In the genomic region with DNA sequence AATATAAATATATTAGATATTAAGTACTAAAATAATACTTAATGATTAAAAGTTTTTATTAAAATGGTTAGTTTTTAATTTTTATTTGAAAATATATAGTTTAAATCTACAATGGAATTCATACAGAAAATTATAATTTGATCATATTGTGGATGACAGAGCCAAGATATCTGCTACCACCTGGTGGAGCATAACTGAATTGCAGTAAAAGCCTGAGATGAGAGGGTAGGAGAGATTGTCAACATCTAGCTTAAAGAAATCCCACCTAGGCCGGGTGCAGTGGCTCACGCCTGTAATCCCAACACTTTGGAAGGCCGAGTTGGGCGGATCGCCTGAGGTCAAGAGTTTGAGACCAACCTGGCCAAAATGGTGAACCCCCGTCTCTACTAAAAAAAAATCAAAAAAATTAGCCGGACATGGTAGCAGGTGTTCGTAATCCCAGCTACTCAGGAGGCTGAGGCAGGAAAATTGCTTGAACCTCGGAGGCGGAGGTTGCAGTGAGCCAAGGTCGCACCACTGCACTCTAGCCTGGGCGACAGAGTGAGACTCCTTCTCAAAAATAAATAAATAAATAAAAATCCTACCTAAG, we compare ENCODE assay signal across 9 cellular contexts. TPM values are rescaled to one million over a fixed set of nuclear protein-coding genes. Genes with fewer than 3 reads are reported as not detected.
A peak's percentile ranks its signal among the peaks of the same experiment; 100 is the strongest.
DNase-seq lines count a peak whose midpoint lies in the region; ATAC-seq and TF ChIP-seq lines count a peak whose summit lies in the region.
"Had no signal": no experiment of that assay in that cellular context is flagged by ENCODE, and none has a peak within 500 bp of the region (broad histone marks: within the 10 kb centered on the region; RNA-seq: fewer than 3 reads in every experiment).

No MANE protein-coding gene starts in this region.

- WGBS in SK-N-SH (ENCODE audit: low lambda C conversion rate), result 56% methylated on average over 12 of the region's 12 CpGs
- WGBS in lung, 2 donors, result 87 to 89% methylated on average over 12 of the region's 12 CpGs

- ATAC-seq in SK-N-SH treated with all-trans-retinoic acid at 6 μM for 48 hours (no peak), lung (ENCODE audit: insufficient read depth, low FRiP score) (no peak), GM19452 (IDR thresholded peaks at IDR 0.05; ENCODE audit: unreplicated experiment) (no peak)

- peak; percentile 52 for TF ChIP-seq CTCF in SK-N-SH (IDR thresholded peaks at IDR 0.05)
- TF ChIP-seq CTCF in lung (IDR thresholded peaks at IDR 0.05; ENCODE audit: control extremely low read depth, extremely low read depth), result peak; percentile 30

- no peak overlapping the region for H3K27ac ChIP-seq in SK-N-SH (ENCODE audit: low read depth in 2 of 2, low read length in 1 of 2)
- no peak overlapping the region for H3K27ac ChIP-seq in lung (ENCODE audit: low read depth in 1 of 2, low read length in 1 of 2)

- H3K9me2 ChIP-seq in SK-N-SH, result no peaks in the 10 kb centered on the region

- CTCF ChIA-PET in SK-N-SH (lab: Yijun Ruan, JAX), result interaction anchor here (0.7 to 1.3 kb wide), 2 partner anchors 13 to 23 kb away, joined by 3 to 5 read pairs; no protein-coding TSS in a partner anchor

- H3F3A ChIP-seq in SK-N-SH (replicated peaks; ENCODE audit: insufficient read depth), result no peaks in the 10 kb centered on the region

- H3K9ac ChIP-seq in SK-N-SH, result no peak overlapping the region

- H3K4me1 ChIP-seq in SK-N-SH (ENCODE audit: control insufficient read depth in 1 of 2, insufficient read depth in 2 of 2, low read depth in 1 of 2, low read length in 1 of 2), result no peaks in the 10 kb centered on the region; a peak in 1 of 4 replicates
- H3K4me1 ChIP-seq in lung (ENCODE audit: control insufficient read depth in 2 of 2, insufficient read depth in 2 of 2, low read length in 2 of 2), result no peaks in the 10 kb centered on the region

- TF ChIP-seq EP300 in SK-N-SH (IDR thresholded peaks at IDR 0.05; ENCODE audit: borderline replicate concordance in 1 of 2, low read depth in 1 of 2, low read length in 1 of 2), result no peak

- DNase-seq in SK-N-SH (peak; percentile 24), NCI-H526 (lab: John Stamatoyannopoulos, UW) (peak; percentile 35 to 69), astrocyte of the hippocampus (ENCODE audit: low read depth, low spot score) (peak; percentile 17), lung (ENCODE audit: low spot score) (no peak), cortex of kidney (lab: John Stamatoyannopoulos, UW) (no peak), hippocampal formation (lab: John Stamatoyannopoulos, UW) (no peak)
- DNase-seq: activated naive CD8-positive, alpha-beta T cell treated with anti-CD3 and anti-CD28 coated beads, Interleukin-2, amount 10 ng/mL, durations not matched to agents 7 days and 5 days had no signal

- no peak overlapping the region for H2AFZ ChIP-seq in SK-N-SH (ENCODE audit: low read depth)

- no peaks in the 10 kb centered on the region for H4K20me1 ChIP-seq in SK-N-SH (ENCODE audit: insufficient read depth)

- no peaks in the 10 kb centered on the region for H3K36me3 ChIP-seq in SK-N-SH (replicated peaks in 1 of 2; ENCODE audit: control insufficient read depth in 1 of 2, insufficient read depth in 2 of 2, low read length in 1 of 2)
- H3K36me3 ChIP-seq in lung (ENCODE audit: control insufficient read depth in 2 of 2, insufficient read depth in 2 of 2, low read length in 2 of 2), result no peaks in the 10 kb centered on the region

- H3K27me3 ChIP-seq in SK-N-SH (ENCODE audit: insufficient read depth) (no peaks in the 10 kb centered on the region), lung (ENCODE audit: control insufficient read depth, insufficient read depth) (no peaks in the 10 kb centered on the region)

- H3K79me2 ChIP-seq in SK-N-SH (ENCODE audit: insufficient read depth), result no peaks in the 10 kb centered on the region

- no peak overlapping the region for H3K4me3 ChIP-seq in SK-N-SH (ENCODE audit: low read depth in 2 of 2, low read length in 1 of 2)
- H3K4me3 ChIP-seq in lung, result no peak overlapping the region

- POLR2A ChIA-PET in SK-N-SH (lab: Yijun Ruan, JAX), result no interaction called here

- no peaks in the 10 kb centered on the region; the same call in 1 of the 2 replicates for H3K9me3 ChIP-seq in SK-N-SH
- H3K9me3 ChIP-seq in lung (ENCODE audit: control insufficient read depth in 2 of 2, insufficient read depth in 1 of 2, low read length in 1 of 2), result peaks cover 2 to 4% of the 10 kb centered on the region in 2 donors

- H3K4me2 ChIP-seq in SK-N-SH, result no peak overlapping the region

- peak; percentile 47; the same call in 1 of the 2 replicates for TF ChIP-seq RAD21 in SK-N-SH (IDR thresholded peaks at IDR 0.05; ENCODE audit: low read length)

TF ChIP-seq in SK-N-SH, 30 proteins besides CTCF, POLR2A, EP300 and RAD21 (continues in another document):
- TF ChIP-seq, protein P1, sequence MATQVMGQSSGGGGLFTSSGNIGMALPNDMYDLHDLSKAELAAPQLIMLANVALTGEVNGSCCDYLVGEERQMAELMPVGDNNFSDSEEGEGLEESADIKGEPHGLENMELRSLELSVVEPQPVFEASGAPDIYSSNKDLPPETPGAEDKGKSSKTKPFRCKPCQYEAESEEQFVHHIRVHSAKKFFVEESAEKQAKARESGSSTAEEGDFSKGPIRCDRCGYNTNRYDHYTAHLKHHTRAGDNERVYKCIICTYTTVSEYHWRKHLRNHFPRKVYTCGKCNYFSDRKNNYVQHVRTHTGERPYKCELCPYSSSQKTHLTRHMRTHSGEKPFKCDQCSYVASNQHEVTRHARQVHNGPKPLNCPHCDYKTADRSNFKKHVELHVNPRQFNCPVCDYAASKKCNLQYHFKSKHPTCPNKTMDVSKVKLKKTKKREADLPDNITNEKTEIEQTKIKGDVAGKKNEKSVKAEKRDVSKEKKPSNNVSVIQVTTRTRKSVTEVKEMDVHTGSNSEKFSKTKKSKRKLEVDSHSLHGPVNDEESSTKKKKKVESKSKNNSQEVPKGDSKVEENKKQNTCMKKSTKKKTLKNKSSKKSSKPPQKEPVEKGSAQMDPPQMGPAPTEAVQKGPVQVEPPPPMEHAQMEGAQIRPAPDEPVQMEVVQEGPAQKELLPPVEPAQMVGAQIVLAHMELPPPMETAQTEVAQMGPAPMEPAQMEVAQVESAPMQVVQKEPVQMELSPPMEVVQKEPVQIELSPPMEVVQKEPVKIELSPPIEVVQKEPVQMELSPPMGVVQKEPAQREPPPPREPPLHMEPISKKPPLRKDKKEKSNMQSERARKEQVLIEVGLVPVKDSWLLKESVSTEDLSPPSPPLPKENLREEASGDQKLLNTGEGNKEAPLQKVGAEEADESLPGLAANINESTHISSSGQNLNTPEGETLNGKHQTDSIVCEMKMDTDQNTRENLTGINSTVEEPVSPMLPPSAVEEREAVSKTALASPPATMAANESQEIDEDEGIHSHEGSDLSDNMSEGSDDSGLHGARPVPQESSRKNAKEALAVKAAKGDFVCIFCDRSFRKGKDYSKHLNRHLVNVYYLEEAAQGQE (IDR thresholded peaks at IDR 0.05; ENCODE audit: low read depth, low read length), result no peak
- TF ChIP-seq TCF12 (IDR thresholded peaks at IDR 0.05), result no peak
- TF ChIP-seq SIN3A (IDR thresholded peaks at IDR 0.05; ENCODE audit: borderline replicate concordance, low read depth, low read length), result no peak

TF ChIP-seq in SK-N-SH treated with all-trans-retinoic acid at 6 μM for 48 hours, 23 proteins besides CTCF, POLR2A, EP300 and RAD21:
- TF ChIP-seq, protein P2, sequence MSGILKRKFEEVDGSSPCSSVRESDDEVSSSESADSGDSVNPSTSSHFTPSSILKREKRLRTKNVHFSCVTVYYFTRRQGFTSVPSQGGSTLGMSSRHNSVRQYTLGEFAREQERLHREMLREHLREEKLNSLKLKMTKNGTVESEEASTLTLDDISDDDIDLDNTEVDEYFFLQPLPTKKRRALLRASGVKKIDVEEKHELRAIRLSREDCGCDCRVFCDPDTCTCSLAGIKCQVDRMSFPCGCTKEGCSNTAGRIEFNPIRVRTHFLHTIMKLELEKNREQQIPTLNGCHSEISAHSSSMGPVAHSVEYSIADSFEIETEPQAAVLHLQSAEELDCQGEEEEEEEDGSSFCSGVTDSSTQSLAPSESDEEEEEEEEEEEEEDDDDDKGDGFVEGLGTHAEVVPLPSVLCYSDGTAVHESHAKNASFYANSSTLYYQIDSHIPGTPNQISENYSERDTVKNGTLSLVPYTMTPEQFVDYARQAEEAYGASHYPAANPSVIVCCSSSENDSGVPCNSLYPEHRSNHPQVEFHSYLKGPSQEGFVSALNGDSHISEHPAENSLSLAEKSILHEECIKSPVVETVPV (CRISPR knock-in tag; IDR thresholded peaks at IDR 0.05), result no peak
- TF ChIP-seq TCF4 (CRISPR knock-in tag; IDR thresholded peaks at IDR 0.05; ENCODE audit: borderline replicate concordance) (no peak), ZC3H10 (CRISPR knock-in tag; IDR thresholded peaks at IDR 0.05) (no peak), SNAI2 (CRISPR knock-in tag; IDR thresholded peaks at IDR 0.05) (no peak), ISL1 (CRISPR knock-in tag; IDR thresholded peaks at IDR 0.05) (no peak), RARB (CRISPR knock-in tag; IDR thresholded peaks at IDR 0.05) (no peak), ZNF8 (CRISPR knock-in tag; IDR thresholded peaks at IDR 0.05) (no peak), ARNTL (CRISPR knock-in tag; IDR thresholded peaks at IDR 0.05; ENCODE audit: borderline replicate concordance, low read depth) (no peak), CSDC2 (CRISPR knock-in tag; IDR thresholded peaks at IDR 0.05) (no peak), BACH2 (CRISPR knock-in tag; IDR thresholded peaks at IDR 0.05; ENCODE audit: borderline replicate concordance) (no peak), ZNF70 (CRISPR knock-in tag; IDR thresholded peaks at IDR 0.05) (no peak), GLIS3 (CRISPR knock-in tag; IDR thresholded peaks at IDR 0.05) (no peak)
- TF ChIP-seq, protein P3, sequence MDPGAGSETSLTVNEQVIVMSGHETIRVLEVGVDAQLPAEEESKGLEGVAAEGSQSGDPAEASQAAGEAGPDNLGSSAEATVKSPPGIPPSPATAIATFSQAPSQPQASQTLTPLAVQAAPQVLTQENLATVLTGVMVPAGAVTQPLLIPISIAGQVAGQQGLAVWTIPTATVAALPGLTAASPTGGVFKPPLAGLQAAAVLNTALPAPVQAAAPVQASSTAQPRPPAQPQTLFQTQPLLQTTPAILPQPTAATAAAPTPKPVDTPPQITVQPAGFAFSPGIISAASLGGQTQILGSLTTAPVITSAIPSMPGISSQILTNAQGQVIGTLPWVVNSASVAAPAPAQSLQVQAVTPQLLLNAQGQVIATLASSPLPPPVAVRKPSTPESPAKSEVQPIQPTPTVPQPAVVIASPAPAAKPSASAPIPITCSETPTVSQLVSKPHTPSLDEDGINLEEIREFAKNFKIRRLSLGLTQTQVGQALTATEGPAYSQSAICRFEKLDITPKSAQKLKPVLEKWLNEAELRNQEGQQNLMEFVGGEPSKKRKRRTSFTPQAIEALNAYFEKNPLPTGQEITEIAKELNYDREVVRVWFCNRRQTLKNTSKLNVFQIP (CRISPR knock-in tag; IDR thresholded peaks at IDR 0.05; ENCODE audit: borderline replicate concordance, low read depth), result no peak

RNA-seq across cellular contexts. Expression of a gene that starts 25.1 kb away (rescaled TPM):
- not detected in 2 replicates for polyA plus RNA-seq in SK-N-SH (2012; rRNA removed)
- polyA plus RNA-seq in SK-N-SH (2012; cell fraction: cytosol; rRNA removed), result 0.05 and 0.08 TPM in 2 replicates
- polyA plus RNA-seq in SK-N-SH (2012; cell fraction: nucleus; rRNA removed), result not detected in 2 replicates
- 10 to 100 TPM in 1 of 2 donors, 1 to 10 TPM in 1; 6.5 to 16.9 TPM for total RNA-seq in lung
- 10 to 100 TPM; 45.9 to 52.5 TPM for polyA plus RNA-seq in lung
- total RNA-seq: activated naive CD8-positive, alpha-beta T cell treated with anti-CD3 and anti-CD28 coated beads, Interleukin-2, amount 10 ng/mL, durations not matched to agents 7 days and 5 days had no signal

Comparison
In these comparisons a context has a peak if more than half of its experiments do, and no peak if none do; other contexts are left out.
1. DNase-seq: peak in SK-N-SH (single experiment), NCI-H526 (2 of 2) and astrocyte of the hippocampus (single experiment); none in lung (single experiment), cortex of kidney (single experiment) and hippocampal formation (0 of 2).
2. RNA of a gene that starts 25.1 kb away (polyA plus RNA-seq): 45.9 to 52.5 TPM in lung; 0.05 to 0.08 TPM in SK-N-SH; every median in the first group is over 10 times any median in the second.